ENCODE assay signal across 19 cellular contexts in the genomic region with DNA sequence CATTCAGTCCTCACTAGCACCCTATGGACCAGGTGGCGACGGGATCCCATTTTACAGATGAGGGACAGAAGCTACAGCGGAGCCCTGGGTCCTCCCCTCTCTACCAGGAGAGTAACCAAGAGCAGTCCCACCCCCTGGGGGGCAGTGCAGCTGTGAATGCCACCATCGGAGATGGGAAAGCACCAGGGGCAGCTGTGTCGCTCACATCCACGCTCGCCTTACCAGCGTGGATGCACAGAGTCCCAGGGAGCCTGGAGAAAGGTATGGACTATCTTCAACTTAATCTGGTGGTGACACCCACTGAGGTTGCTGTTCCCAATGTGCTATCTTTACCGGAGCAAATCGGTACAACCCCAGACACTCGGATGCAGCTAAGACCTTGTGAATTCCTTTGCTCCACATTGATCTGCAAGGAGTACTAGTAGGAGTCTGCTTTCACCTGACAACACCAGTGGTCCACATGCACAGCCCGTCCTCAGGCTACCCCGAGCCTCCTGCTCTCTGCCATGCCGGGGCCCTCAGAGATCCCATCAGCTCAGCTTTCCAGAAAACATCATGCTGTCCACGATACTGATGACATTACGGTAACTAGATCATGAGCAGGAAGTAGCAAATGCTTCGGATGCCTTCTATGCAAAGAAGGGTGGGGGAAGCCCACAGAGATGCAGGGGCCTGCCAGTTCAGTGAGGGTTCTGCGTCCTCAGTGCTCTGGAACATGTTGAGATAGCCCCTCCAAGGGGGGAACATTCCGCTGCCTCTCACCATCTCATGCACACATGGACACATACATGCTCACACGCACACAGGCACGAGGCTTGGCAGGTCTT.
DNase-seq lines count a peak whose midpoint lies in the region; ATAC-seq and TF ChIP-seq lines count a peak whose summit lies in the region.
"Had no signal": no experiment of that assay in that cellular context is flagged by ENCODE, and none has a peak within 500 bp of the region (broad histone marks: within the 10 kb centered on the region; RNA-seq: fewer than 3 reads in every experiment).

No MANE protein-coding gene starts in this region.

- H3K27ac ChIP-seq in right atrium auricular region (no peak overlapping the region), upper lobe of right lung (no peak overlapping the region), colonic mucosa (no peak overlapping the region)
- H3K27ac ChIP-seq: adrenal gland, GM23248, tibial artery had no signal

- intact Hi-C loops in Right ventricle myocardium superior (cut with DNase I) (no loop called here), upper lobe of right lung (cut with DNase I) (no loop called here), colonic mucosa (cut with DNase I) (no loop called here)

- no peaks in the 10 kb centered on the region for H3K36me3 ChIP-seq in right atrium auricular region
- H3K36me3 ChIP-seq in upper lobe of right lung: no peaks in the 10 kb centered on the region
- no peaks in the 10 kb centered on the region for H3K36me3 ChIP-seq in colonic mucosa
- H3K36me3 ChIP-seq: adrenal gland, MG63, tibial artery had no signal

- TF ChIP-seq CTCF in right atrium auricular region (IDR thresholded peaks at IDR 0.05): no peak
- TF ChIP-seq CTCF in upper lobe of right lung (IDR thresholded peaks at IDR 0.05): no peak
- TF ChIP-seq CTCF in colonic mucosa (IDR thresholded peaks at IDR 0.05): no peak

- H3K9me3 ChIP-seq in right atrium auricular region (no peaks in the 10 kb centered on the region), upper lobe of right lung (no peaks in the 10 kb centered on the region), colonic mucosa (no peaks in the 10 kb centered on the region)
- H3K9me3 ChIP-seq: adrenal gland, MG63, tibial artery had no signal

- DNase-seq in Right ventricle myocardium superior (peak; percentile 24), right atrium auricular region (ENCODE audit: low spot score) (no peak), SK-N-DZ (ENCODE audit: low spot score) (peak; percentile 41), hepatic stellate cell (ENCODE audit: low spot score) (peak; percentile 45), upper lobe of right lung (peak; percentile 43), GDM1 (lab: John Stamatoyannopoulos, UW) (no peak), colonic mucosa (no peak), NCI-H524 (lab: John Stamatoyannopoulos, UW) (no peak)
- DNase-seq: ACHN; activated CD4-positive, alpha-beta T cell treated with anti-CD3 and anti-CD28 coated beads for 1 hour; adrenal gland; GM23248; hippocampal formation; MG63; NCI-H187; OCI-M1; stimulated activated CD4-positive, alpha-beta T cell treated with anti-CD3 and anti-CD28 coated beads, Interleukin-15, amount 100 ng/mL, for 24 hours; tibial artery had no signal

- H3K4me1 ChIP-seq in right atrium auricular region (no peaks in the 10 kb centered on the region), upper lobe of right lung (no peaks in the 10 kb centered on the region), colonic mucosa (no peaks in the 10 kb centered on the region)
- H3K4me1 ChIP-seq: adrenal gland, tibial artery had no signal

- ATAC-seq in Right ventricle myocardium superior (ENCODE audit: poor library complexity) (no peak), upper lobe of right lung (no peak)
- ATAC-seq: stimulated activated effector memory CD8-positive, alpha-beta T cell treated with anti-CD3 and anti-CD28 coated beads, Interleukin-12 subunit alpha, Interleukin-12 subunit beta, amount 100 ng/mL, for 72 hours had no signal

- H3K4me3 ChIP-seq in right atrium auricular region (no peak overlapping the region), upper lobe of right lung (no peak overlapping the region), colonic mucosa (no peak overlapping the region)
- H3K4me3 ChIP-seq: adrenal gland, GM23248, MG63, tibial artery had no signal

- no peaks in the 10 kb centered on the region for H3K27me3 ChIP-seq in right atrium auricular region
- H3K27me3 ChIP-seq in upper lobe of right lung: no peaks in the 10 kb centered on the region
- H3K27me3 ChIP-seq in colonic mucosa: no peaks in the 10 kb centered on the region
- H3K27me3 ChIP-seq: adrenal gland, MG63 had no signal

- no peak overlapping the region for H3K9ac ChIP-seq in colonic mucosa (ENCODE audit: low read depth in 2 of 2, low read length in 2 of 2)
- H3K9ac ChIP-seq: GM23248 had no signal

Comparison
In these comparisons a context has a peak if more than half of its experiments do, and no peak if none do; other contexts are left out.
1. DNase-seq: peak in Right ventricle myocardium superior (single experiment), SK-N-DZ (single experiment), hepatic stellate cell (single experiment) and upper lobe of right lung (single experiment); none in right atrium auricular region (single experiment), GDM1 (single experiment), colonic mucosa (single experiment) and NCI-H524 (0 of 2).